9 cellular contexts compared by ENCODE assay signal in genomic region chr9:12723409-12724028, GRCh38. TPM values are rescaled to one million over a fixed set of nuclear protein-coding genes. Genes with fewer than 3 reads are reported as not detected.
DNase-seq lines count a peak whose midpoint lies in the region; ATAC-seq and TF ChIP-seq lines count a peak whose summit lies in the region.
"Had no signal": no experiment of that assay in that cellular context is flagged by ENCODE, and none has a peak within 500 bp of the region (broad histone marks: within the 10 kb centered on the region; RNA-seq: fewer than 3 reads in every experiment).

No MANE protein-coding gene starts in this region.

- H3K4me3 Mint-ChIP-seq in endodermal cell = no peak overlapping the region
- no peak overlapping the region for H3K4me3 Mint-ChIP-seq in activated T-helper 1 cell treated with anti-CD3 and anti-CD28 coated beads, Interleukin-12 subunit alpha, Interleukin-12 subunit beta, Interleukin-2, Interleukin-4 antibody, amounts not matched to agents 30 ng/mL and 10 ng/mL and 1 ng/mL, durations not matched to agents 14 hours and 24 hours and 36 hours

- in situ Hi-C loops in GM13976 (cut with MboI; ENCODE audit: low sequenced_read_pairs, unreplicated experiment) = no loop called here

- ATAC-seq in HG03045 (IDR thresholded peaks at IDR 0.05; ENCODE audit: unreplicated experiment) = no peak
- ATAC-seq in GM18870 (IDR thresholded peaks at IDR 0.05; ENCODE audit: unreplicated experiment) = no peak

- no peaks in the 10 kb centered on the region for H3K9me3 ChIP-seq in endodermal cell (ENCODE audit: control insufficient read depth, low read length)
- H3K9me3 ChIP-seq in prostate gland = no peaks in the 10 kb centered on the region
- H3K9me3 ChIP-seq: neutrophil had no signal

- no peak overlapping the region for H3K27ac ChIP-seq in endodermal cell (ENCODE audit: low read depth, low read length)
- no peak overlapping the region for H3K27ac ChIP-seq in prostate gland
- H3K27ac ChIP-seq: neutrophil had no signal

- no peaks in the 10 kb centered on the region for H3K36me3 Mint-ChIP-seq in endodermal cell (ENCODE audit: low read depth)
- H3K36me3 Mint-ChIP-seq in activated T-helper 1 cell treated with anti-CD3 and anti-CD28 coated beads, Interleukin-12 subunit alpha, Interleukin-12 subunit beta, Interleukin-2, Interleukin-4 antibody, amounts not matched to agents 30 ng/mL and 10 ng/mL and 1 ng/mL, durations not matched to agents 14 hours and 24 hours and 36 hours (ENCODE audit: low read depth) = no peaks in the 10 kb centered on the region

- 71 to 81% methylated on average over 3 to 4 of the region's 5 CpGs for WGBS in endodermal cell (ENCODE audit: insufficient coverage in 1 of 2, insufficient read length in 1 of 2), 2 experiments
- WGBS in prostate gland = 54% methylated on average over 5 of the region's 5 CpGs

- no peaks in the 10 kb centered on the region for H3K36me3 ChIP-seq in endodermal cell (ENCODE audit: control insufficient read depth, insufficient read depth, low read length)
- H3K36me3 ChIP-seq in prostate gland = no peaks in the 10 kb centered on the region
- H3K36me3 ChIP-seq: neutrophil had no signal

- TF ChIP-seq POLR2A in prostate gland (IDR thresholded peaks at IDR 0.05) = no peak

- H3K4me1 ChIP-seq in endodermal cell (ENCODE audit: control insufficient read depth, insufficient read depth, low read length) (peaks cover 7% of the 10 kb centered on the region), prostate gland (replicated peaks) (no peaks in the 10 kb centered on the region)

- H3K27ac Mint-ChIP-seq in endodermal cell = no peak overlapping the region
- no peak overlapping the region for H3K27ac Mint-ChIP-seq in activated T-helper 1 cell treated with anti-CD3 and anti-CD28 coated beads, Interleukin-12 subunit alpha, Interleukin-12 subunit beta, Interleukin-2, Interleukin-4 antibody, amounts not matched to agents 30 ng/mL and 10 ng/mL and 1 ng/mL, durations not matched to agents 14 hours and 24 hours and 36 hours

- TF ChIP-seq CTCF in GM13976 (IDR thresholded peaks at IDR 0.05; ENCODE audit: borderline replicate concordance, control extremely low read depth, extremely low read depth, insufficient read depth, missing control alignments) (no peak), endodermal cell (conservative IDR thresholded peaks at IDR 0.05) (peak; percentile 68), prostate gland (IDR thresholded peaks at IDR 0.05) (peak; percentile 20 to 62 (median 56))

- no peaks in the 10 kb centered on the region for H3K9me3 Mint-ChIP-seq in endodermal cell
- no peaks in the 10 kb centered on the region for H3K9me3 Mint-ChIP-seq in activated T-helper 1 cell treated with anti-CD3 and anti-CD28 coated beads, Interleukin-12 subunit alpha, Interleukin-12 subunit beta, Interleukin-2, Interleukin-4 antibody, amounts not matched to agents 30 ng/mL and 10 ng/mL and 1 ng/mL, durations not matched to agents 14 hours and 24 hours and 36 hours

- peaks cover 4% of the 10 kb centered on the region for H3K4me1 Mint-ChIP-seq in endodermal cell
- no peaks in the 10 kb centered on the region for H3K4me1 Mint-ChIP-seq in activated T-helper 1 cell treated with anti-CD3 and anti-CD28 coated beads, Interleukin-12 subunit alpha, Interleukin-12 subunit beta, Interleukin-2, Interleukin-4 antibody, amounts not matched to agents 30 ng/mL and 10 ng/mL and 1 ng/mL, durations not matched to agents 14 hours and 24 hours and 36 hours (ENCODE audit: low read depth)

- H3K4me3 ChIP-seq in endodermal cell (ENCODE audit: low read length) (no peak overlapping the region), prostate gland (no peak overlapping the region)

- no peak overlapping the region for H3K9ac ChIP-seq in endodermal cell (ENCODE audit: extremely low read depth, low read length, poor library complexity, severe bottlenecking)

- intact Hi-C loops in prostate gland (cut with DNase I) = loop anchor here (5.0 to 10.0 kb wide), 2 partner anchors 51 to 364 kb away; partner anchors contain the start of gene LURAP1L
- intact Hi-C loops in activated T-helper 1 cell treated with anti-CD3 and anti-CD28 coated beads, Interleukin-12 subunit alpha, Interleukin-12 subunit beta, Interleukin-2, Interleukin-4 antibody, amounts not matched to agents 30 ng/mL and 10 ng/mL and 1 ng/mL, durations not matched to agents 14 hours and 24 hours and 36 hours (cut with micrococcal nuclease) = no loop called here

- H3K27me3 Mint-ChIP-seq in endodermal cell (ENCODE audit: insufficient read depth) = no peaks in the 10 kb centered on the region
- no peaks in the 10 kb centered on the region for H3K27me3 Mint-ChIP-seq in activated T-helper 1 cell treated with anti-CD3 and anti-CD28 coated beads, Interleukin-12 subunit alpha, Interleukin-12 subunit beta, Interleukin-2, Interleukin-4 antibody, amounts not matched to agents 30 ng/mL and 10 ng/mL and 1 ng/mL, durations not matched to agents 14 hours and 24 hours and 36 hours (ENCODE audit: insufficient read depth)

- DNase-seq in GM13976 (ENCODE audit: low spot score) = peak; percentile 24
- peak; percentile 56 for DNase-seq in NCI-H748 (lab: John Stamatoyannopoulos, UW; ENCODE audit: unreplicated experiment)
- no peak for DNase-seq in endodermal cell
- no peak for DNase-seq in prostate gland (ENCODE audit: low spot score)
- no peak for DNase-seq in activated T-helper 1 cell treated with anti-CD3 and anti-CD28 coated beads, Interleukin-12 subunit alpha, Interleukin-12 subunit beta, Interleukin-2, Interleukin-4 antibody, amounts not matched to agents 30 ng/mL and 10 ng/mL and 1 ng/mL, durations not matched to agents 14 hours and 24 hours and 36 hours (ENCODE audit: low spot score)
- no peak for DNase-seq in NCI-H1436 treated with DMSO at 0.1 percent for 48 hours (lab: John Stamatoyannopoulos, UW)

- H3K27me3 ChIP-seq in endodermal cell (ENCODE audit: control insufficient read depth, insufficient read depth, low read length, poor library complexity, severe bottlenecking) = no peaks in the 10 kb centered on the region
- H3K27me3 ChIP-seq in prostate gland (replicated peaks; ENCODE audit: insufficient read depth) = no peaks in the 10 kb centered on the region
- H3K27me3 ChIP-seq: neutrophil had no signal

RNA-seq across cellular contexts. Expression of gene TYRP1, which starts 30.3 kb away (rescaled TPM):
- total RNA-seq in endodermal cell = under 1 TPM in 1 of 2 donors, not detected in 1; 0.11 TPM
- 0.71 TPM for polyA plus RNA-seq in endodermal cell (2013, experiment 1 of 2)
- 0.21 TPM for polyA plus RNA-seq in endodermal cell (2013, experiment 2 of 2)
- total RNA-seq in prostate gland = under 1 TPM in 1 of 2 donors, not detected in 1; 0.80 TPM
- total RNA-seq in activated T-helper 1 cell treated with anti-CD3 and anti-CD28 coated beads, Interleukin-12 subunit alpha, Interleukin-12 subunit beta, Interleukin-2, Interleukin-4 antibody, amounts not matched to agents 30 ng/mL and 10 ng/mL and 1 ng/mL, durations not matched to agents 14 hours and 24 hours and 36 hours = not detected in 2 replicates

RNA-seq across cellular contexts. Expression of gene LURAP1L, which starts 51.3 kb away (rescaled TPM):
- 1 to 10 TPM in 1 of 2 donors, under 1 TPM in 1; 0.24 to 1.3 TPM for total RNA-seq in endodermal cell
- 0.85 TPM for polyA plus RNA-seq in endodermal cell (2013, experiment 1 of 2)
- polyA plus RNA-seq in endodermal cell (2013, experiment 2 of 2) = 0.58 TPM
- total RNA-seq in prostate gland = 1 to 10 TPM; 2.7 to 8.8 TPM
- total RNA-seq in activated T-helper 1 cell treated with anti-CD3 and anti-CD28 coated beads, Interleukin-12 subunit alpha, Interleukin-12 subunit beta, Interleukin-2, Interleukin-4 antibody, amounts not matched to agents 30 ng/mL and 10 ng/mL and 1 ng/mL, durations not matched to agents 14 hours and 24 hours and 36 hours = not detected in 2 replicates

Comparison
In these comparisons a context has a peak if more than half of its experiments do, and no peak if none do; other contexts are left out.
1. DNase-seq: peak in GM13976 (single experiment) and NCI-H748 (single experiment); none in endodermal cell (single experiment), prostate gland (single experiment), activated T-helper 1 cell treated with anti-CD3 and anti-CD28 coated beads, Interleukin-12 subunit alpha, Interleukin-12 subunit beta, Interleukin-2, Interleukin-4 antibody, amounts not matched to agents 30 ng/mL and 10 ng/mL and 1 ng/mL, durations not matched to agents 14 hours and 24 hours and 36 hours (single experiment) and NCI-H1436 treated with DMSO at 0.1 percent for 48 hours (single experiment).